ENCODE assay signal across 8 cellular contexts in genomic region chr15:68230157-68231100, GRCh38. TPM values are rescaled to one million over a fixed set of nuclear protein-coding genes. Genes with fewer than 3 reads are reported as not detected.
A peak's percentile ranks its signal among the peaks of the same experiment; 100 is the strongest.
DNase-seq lines count a peak whose midpoint lies in the region; ATAC-seq and TF ChIP-seq lines count a peak whose summit lies in the region.

No MANE protein-coding gene starts in this region.

- no peaks in the 10 kb centered on the region for H3K9me2 ChIP-seq in GM23248 (ENCODE audit: insufficient read depth)

- in situ Hi-C loops in GM23248 (cut with MboI): no loop called here

- no peak for TF ChIP-seq CTCF in CD14-positive monocyte (IDR thresholded peaks at IDR 0.05)
- TF ChIP-seq CTCF in VCaP (conservative IDR thresholded peaks at IDR 0.05): peak; percentile 36
- no peak for TF ChIP-seq CTCF in gastroesophageal sphincter (IDR thresholded peaks at IDR 0.05)

- peaks cover 43% of the 10 kb centered on the region for H3K4me1 Mint-ChIP-seq in CD14-positive monocyte

- ATAC-seq in gastroesophageal sphincter: no peak
- peak; percentile 7 for ATAC-seq in sciatic nerve
- ATAC-seq in GM19397 (IDR thresholded peaks at IDR 0.05; ENCODE audit: unreplicated experiment): no peak
- ATAC-seq in HG03095 (IDR thresholded peaks at IDR 0.05; ENCODE audit: unreplicated experiment): no peak

- H3K27me3 ChIP-seq in GM23248 (replicated peaks; ENCODE audit: insufficient read depth) (no peaks in the 10 kb centered on the region), gastroesophageal sphincter (no peaks in the 10 kb centered on the region)

- peaks cover 37% of the 10 kb centered on the region for H3K79me2 ChIP-seq in GM23248 (ENCODE audit: insufficient read depth)

- no peaks in the 10 kb centered on the region for H3F3A ChIP-seq in GM23248 (ENCODE audit: insufficient read depth)

- intact Hi-C loops in CD14-positive monocyte (cut with micrococcal nuclease) (loop anchor here in 1 of 2 donors (1.0 kb wide), 1 partner anchor 47 kb away; the partner anchor contains the start of gene FEM1B), sciatic nerve (cut with DNase I) (no loop called here)

- H3K27ac ChIP-seq in GM23248 (peak overlapping the region; percentile 45), VCaP (peak overlapping the region; percentile 91), gastroesophageal sphincter (peak overlapping the region in 3 of 4 donors; percentile 85 to 88 (median 86))

- peak overlapping the region; percentile 83 to 94 (median 89) for H3K27ac Mint-ChIP-seq in CD14-positive monocyte

- 51 to 52% methylated on average over 20 of the region's 20 CpGs for WGBS in GM23248 (ENCODE audit: low coverage in 1 of 2, low lambda C conversion rate in 2 of 2, missing lambda C conversion rate in 2 of 2), 2 experiments
- 8 to 57% methylated on average over 2 to 18 of the region's 20 CpGs for WGBS in gastroesophageal sphincter (ENCODE audit: low coverage in 1 of 2), 2 donors

- H3K9me3 ChIP-seq in GM23248 (ENCODE audit: low read depth) (no peaks in the 10 kb centered on the region), gastroesophageal sphincter (no peaks in the 10 kb centered on the region)

- H3K27me3 Mint-ChIP-seq in CD14-positive monocyte (ENCODE audit: low read depth in 3 of 3): peaks cover 0 to 5% (median 2%) of the 10 kb centered on the region in 3 donors

- H2AFZ ChIP-seq in GM23248: peak overlapping the region; percentile 87

- H3K36me3 Mint-ChIP-seq in CD14-positive monocyte: peaks cover 0 to 6% of the 10 kb centered on the region in 2 donors

- H3K4me3 Mint-ChIP-seq in CD14-positive monocyte: peak overlapping the region; percentile 94

- TF ChIP-seq POLR2A in gastroesophageal sphincter (IDR thresholded peaks at IDR 0.05): no peak

- H4K20me1 ChIP-seq in GM23248 (ENCODE audit: insufficient read depth): no peaks in the 10 kb centered on the region

- no peak for DNase-seq in CD14-positive monocyte (ENCODE audit: low spot score)
- peak; percentile 67 for DNase-seq in GM23248
- DNase-seq in sciatic nerve (ENCODE audit: low spot score): no peak
- DNase-seq in NCI-H2107 (lab: John Stamatoyannopoulos, UW): no peak

- H3K4me3 ChIP-seq in GM23248 (peak overlapping the region; percentile 80), gastroesophageal sphincter (peak overlapping the region; percentile 69 to 75)

- H3K9me3 Mint-ChIP-seq in CD14-positive monocyte: no peaks in the 10 kb centered on the region

- no peak for TF ChIP-seq EP300 in gastroesophageal sphincter (IDR thresholded peaks at IDR 0.05)

- H3K4me1 ChIP-seq in GM23248 (ENCODE audit: insufficient read depth) (peaks cover 6% of the 10 kb centered on the region; the same call in 1 of the 2 replicates), gastroesophageal sphincter (peaks cover 0 to 32% (median 13%) of the 10 kb centered on the region in 3 donors)

- H3K36me3 ChIP-seq in GM23248 (ENCODE audit: low read depth) (no peaks in the 10 kb centered on the region), gastroesophageal sphincter (no peaks in the 10 kb centered on the region)

- H3K9ac ChIP-seq in GM23248: peak overlapping the region; percentile 87

- peak overlapping the region; percentile 91 for H3K4me2 ChIP-seq in GM23248 (ENCODE audit: unreplicated experiment)

RNA-seq across cellular contexts. Expression of gene CLN6, which starts 0.9 kb away (rescaled TPM):
- polyA plus RNA-seq in CD14-positive monocyte (1 to 10 TPM; 3.4 to 4.2 TPM), GM23248 (2016; fragmentation: Nextera tagmentation; extraction: Ambion mirVana) (3.8 TPM in 2 replicates)
- 12.3 and 17.4 TPM in 2 replicates for total RNA-seq in GM23248 (2014; rRNA removed; shearing (Covaris generic))
- total RNA-seq in gastroesophageal sphincter (10 to 100 TPM in 3 of 4 donors, 1 to 10 TPM in 1; 6.1 to 14.9 (median 13.3) TPM), sciatic nerve (15.0 TPM)

RNA-seq across cellular contexts. Expression of gene CALML4, which starts 25.3 kb away (rescaled TPM):
- polyA plus RNA-seq in CD14-positive monocyte (10 to 100 TPM; 38.8 to 44.5 TPM), GM23248 (2016; fragmentation: Nextera tagmentation; extraction: Ambion mirVana) (0.54 and 1.1 TPM in 2 replicates)
- total RNA-seq in GM23248 (2014; rRNA removed; shearing (Covaris generic)): 0.51 and 2.4 TPM in 2 replicates
- total RNA-seq in gastroesophageal sphincter (10 to 100 TPM; 16.8 to 77.8 (median 48.9) TPM), sciatic nerve (12.8 TPM)

RNA-seq across cellular contexts. Expression of gene FEM1B, which starts 47.1 kb away (rescaled TPM):
- polyA plus RNA-seq in CD14-positive monocyte (10 to 100 TPM; 26.0 to 26.4 TPM), GM23248 (2016; fragmentation: Nextera tagmentation; extraction: Ambion mirVana) (15.7 and 16.0 TPM in 2 replicates)
- total RNA-seq in GM23248 (2014; rRNA removed; shearing (Covaris generic)): 33.9 and 36.2 TPM in 2 replicates
- total RNA-seq in gastroesophageal sphincter (10 to 100 TPM; 64.8 to 71.7 (median 67.5) TPM), sciatic nerve (58.0 TPM)
